In genomic region chr1:156419863-156420208, GRCh38 we compare ENCODE assay signal across 8 cellular contexts. TPM values are rescaled to one million over a fixed set of nuclear protein-coding genes. Genes with fewer than 3 reads are reported as not detected.
DNase-seq lines count a peak whose midpoint lies in the region; ATAC-seq and FAIRE-seq lines count a peak whose summit lies in the region.

No MANE protein-coding gene starts in this region.

- peak overlapping the region; percentile 75 for H3K4me3 ChIP-seq in CD4-positive, CD25-positive, alpha-beta regulatory T cell (ENCODE audit: low read depth, low read length)
- H3K4me3 ChIP-seq in naive thymus-derived CD4-positive, alpha-beta T cell (ENCODE audit: low read length), result peak overlapping the region; percentile 77

- H3K36me3 Mint-ChIP-seq in CD4-positive, CD25-positive, alpha-beta regulatory T cell, result no peaks in the 10 kb centered on the region
- H3K36me3 Mint-ChIP-seq in naive thymus-derived CD4-positive, alpha-beta T cell, result peaks cover 0 to 7% (median 0%) of the 10 kb centered on the region in 5 donors

- H3K27ac Mint-ChIP-seq in CD4-positive, CD25-positive, alpha-beta regulatory T cell, result peak overlapping the region in 1 of 3 donors; percentile 70
- no peak overlapping the region for H3K27ac Mint-ChIP-seq in naive thymus-derived CD4-positive, alpha-beta T cell

- FAIRE-seq in urothelium cell line (lab: Jason Lieb, UNC) (no peak), RCC 7860 (lab: Jason Lieb, UNC) (no peak)

- ATAC-seq in CD4-positive, CD25-positive, alpha-beta regulatory T cell (ENCODE audit: low read depth in 2 of 2), result peak; percentile 7 to 11
- peak; percentile 15 for ATAC-seq in HG02759 (IDR thresholded peaks at IDR 0.05; ENCODE audit: unreplicated experiment)
- peak; percentile 43 for ATAC-seq in naive thymus-derived CD4-positive, alpha-beta T cell
- ATAC-seq in HG02588 (IDR thresholded peaks at IDR 0.05; ENCODE audit: unreplicated experiment), result no peak
- no peak for ATAC-seq in GM18907 (IDR thresholded peaks at IDR 0.05; ENCODE audit: unreplicated experiment)

- POLR2A ChIA-PET in naive thymus-derived CD4-positive, alpha-beta T cell (lab: Charles Lee), result interaction anchor here (0.7 to 1.1 kb wide), 2 partner anchors 75 to 1781 kb away, joined by 3 read pairs; no protein-coding TSS in a partner anchor

- peak overlapping the region; percentile 88 to 98 (median 92) for H3K4me3 Mint-ChIP-seq in CD4-positive, CD25-positive, alpha-beta regulatory T cell
- peak overlapping the region; percentile 80 to 94 (median 87) for H3K4me3 Mint-ChIP-seq in naive thymus-derived CD4-positive, alpha-beta T cell

- intact Hi-C loops in naive thymus-derived CD4-positive, alpha-beta T cell (cut with micrococcal nuclease), result loop anchor here (2.0 kb wide), 3 partner anchors 15 to 35 kb away; no protein-coding TSS in a partner anchor

- H3K27ac ChIP-seq in CD4-positive, CD25-positive, alpha-beta regulatory T cell (ENCODE audit: insufficient read depth, low read length, poor library complexity, severe bottlenecking), result no peak overlapping the region
- H3K27ac ChIP-seq in naive thymus-derived CD4-positive, alpha-beta T cell (ENCODE audit: low read depth, low read length), result no peak overlapping the region

- H3K4me1 Mint-ChIP-seq in CD4-positive, CD25-positive, alpha-beta regulatory T cell, result peaks cover 0 to 32% (median 15%) of the 10 kb centered on the region in 4 donors
- H3K4me1 Mint-ChIP-seq in naive thymus-derived CD4-positive, alpha-beta T cell, result peaks cover 9 to 28% (median 16%) of the 10 kb centered on the region in 7 donors

- H3K36me3 ChIP-seq in CD4-positive, CD25-positive, alpha-beta regulatory T cell (ENCODE audit: control insufficient read depth, insufficient read depth, low read length), result no peaks in the 10 kb centered on the region
- H3K36me3 ChIP-seq in naive thymus-derived CD4-positive, alpha-beta T cell (ENCODE audit: control insufficient read depth in 2 of 3, insufficient read depth in 3 of 3, low read length in 3 of 3), result no peaks in the 10 kb centered on the region

- H3K4me1 ChIP-seq in CD4-positive, CD25-positive, alpha-beta regulatory T cell (ENCODE audit: control insufficient read depth, insufficient read depth, low read length, poor library complexity, severe bottlenecking), result peaks cover 25% of the 10 kb centered on the region
- peaks cover 15 to 24% of the 10 kb centered on the region in 2 donors for H3K4me1 ChIP-seq in naive thymus-derived CD4-positive, alpha-beta T cell (ENCODE audit: control insufficient read depth in 2 of 2, insufficient read depth in 2 of 2, low read length in 2 of 2)

- H3K9me3 ChIP-seq in CD4-positive, CD25-positive, alpha-beta regulatory T cell (ENCODE audit: control insufficient read depth in 2 of 2, low read length in 2 of 2), result no peaks in the 10 kb centered on the region
- no peaks in the 10 kb centered on the region for H3K9me3 ChIP-seq in naive thymus-derived CD4-positive, alpha-beta T cell (ENCODE audit: control insufficient read depth in 2 of 3, low read length in 3 of 3)

- H3K27me3 Mint-ChIP-seq in CD4-positive, CD25-positive, alpha-beta regulatory T cell, result peaks cover 95% of the 10 kb centered on the region
- peaks cover 72 to 92% (median 84%) of the 10 kb centered on the region in 5 donors for H3K27me3 Mint-ChIP-seq in naive thymus-derived CD4-positive, alpha-beta T cell

- peak in 1 of 3 donors; percentile 26 for DNase-seq in CD4-positive, CD25-positive, alpha-beta regulatory T cell
- DNase-seq in activated gamma-delta T cell treated with anti-CD3 and anti-CD28 coated beads, Interleukin-2, amount 50 U/mL, for 16 hours (ENCODE audit: low read depth), result peak; percentile 48
- peak in 1 of 9 donors; percentile 22 for DNase-seq in naive thymus-derived CD4-positive, alpha-beta T cell
- no peak for DNase-seq in urothelium cell line (ENCODE audit: low spot score)
- no peak for DNase-seq in RCC 7860 (ENCODE audit: low spot score)

- H3K9me3 Mint-ChIP-seq in CD4-positive, CD25-positive, alpha-beta regulatory T cell, result peaks cover 0 to 1% (median 0%) of the 10 kb centered on the region in 7 donors
- no peaks in the 10 kb centered on the region for H3K9me3 Mint-ChIP-seq in naive thymus-derived CD4-positive, alpha-beta T cell

- CTCF ChIA-PET in naive thymus-derived CD4-positive, alpha-beta T cell (lab: Charles Lee), result interaction anchor here (0.6 to 2.8 kb wide), 3 partner anchors 25 to 34 kb away, joined by 4 to 11 read pairs (median 5); no protein-coding TSS in a partner anchor

- H3K27me3 ChIP-seq in CD4-positive, CD25-positive, alpha-beta regulatory T cell (ENCODE audit: control insufficient read depth, insufficient read depth, low read length), result peaks cover 49% of the 10 kb centered on the region
- H3K27me3 ChIP-seq in naive thymus-derived CD4-positive, alpha-beta T cell (ENCODE audit: control insufficient read depth in 2 of 2, insufficient read depth in 2 of 2, low read length in 2 of 2), result peaks cover 0 to 32% of the 10 kb centered on the region in 2 donors

RNA-seq across cellular contexts. Expression of gene RHBG, which starts 50.8 kb away (rescaled TPM):
- total RNA-seq in CD4-positive, CD25-positive, alpha-beta regulatory T cell, result not detected
- polyA plus RNA-seq in CD4-positive, CD25-positive, alpha-beta regulatory T cell, result not detected
- total RNA-seq in naive thymus-derived CD4-positive, alpha-beta T cell, result not detected
- not detected for polyA plus RNA-seq in naive thymus-derived CD4-positive, alpha-beta T cell

Comparison
In these comparisons a context has a peak if more than half of its experiments do, and no peak if none do; other contexts are left out.
1. ATAC-seq: peak in CD4-positive, CD25-positive, alpha-beta regulatory T cell (2 of 2), HG02759 (single experiment) and naive thymus-derived CD4-positive, alpha-beta T cell (single experiment); none in HG02588 (single experiment) and GM18907 (single experiment).